Comparison of ENCODE assay signal across 14 cellular contexts in the genomic region with DNA sequence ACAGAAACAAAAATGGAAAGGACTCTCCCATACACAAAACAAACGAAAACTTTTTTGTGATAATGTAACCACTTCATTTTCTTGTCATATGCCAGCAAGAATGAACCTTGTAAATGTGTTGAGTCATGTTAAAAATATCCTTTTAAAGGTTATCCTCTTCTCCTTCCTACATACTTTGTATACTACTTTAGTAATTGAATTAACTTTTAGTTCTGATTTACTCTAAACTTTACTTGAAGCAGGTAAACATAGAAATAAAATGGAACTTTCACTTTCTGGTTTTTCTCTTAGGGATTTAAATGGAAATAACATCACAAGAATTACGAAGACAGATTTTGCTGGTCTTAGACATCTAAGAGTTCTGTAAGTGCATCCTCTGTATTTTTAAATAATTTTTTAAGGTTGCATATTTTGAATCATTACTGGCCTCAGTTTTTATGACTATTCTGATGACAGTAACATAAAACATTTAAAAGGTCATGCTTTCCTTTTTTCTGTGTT. TPM values are rescaled to one million over a fixed set of nuclear protein-coding genes. Genes with fewer than 3 reads are reported as not detected.
DNase-seq lines count a peak whose midpoint lies in the region; ATAC-seq, FAIRE-seq and TF ChIP-seq lines count a peak whose summit lies in the region.
"Had no signal": no experiment of that assay in that cellular context is flagged by ENCODE, and none has a peak within 500 bp of the region (broad histone marks: within the 10 kb centered on the region; RNA-seq: fewer than 3 reads in every experiment).

No MANE protein-coding gene starts in this region.

- peaks cover 15% of the 10 kb centered on the region for H3K4me1 ChIP-seq in RWPE2 (ENCODE audit: insufficient read depth, poor library complexity, severe bottlenecking)
- peaks cover 0 to 14% (median 11%) of the 10 kb centered on the region in 3 donors for H3K4me1 ChIP-seq in pancreas

- intact Hi-C loops in pancreas (cut with DNase I), result no loop called here

- peaks cover 2% of the 10 kb centered on the region for H3K9me3 ChIP-seq in RWPE2 (ENCODE audit: severe bottlenecking)
- H3K9me3 ChIP-seq in pancreas, result no peaks in the 10 kb centered on the region
- H3K9me3 ChIP-seq: heart left ventricle had no signal

- ATAC-seq in RWPE2 (ENCODE audit: low read depth) (no peak), pancreas (no peak), HG02623 (IDR thresholded peaks at IDR 0.05; ENCODE audit: unreplicated experiment) (no peak), HG03025 (IDR thresholded peaks at IDR 0.05; ENCODE audit: low FRiP score, unreplicated experiment) (no peak)
- ATAC-seq: heart left ventricle, Panc1, T-helper 17 cell had no signal

- CTCF ChIA-PET in BJ (lab: Yijun Ruan, JAX), result no interaction called here

- H3K27me3 ChIP-seq in BJ (ENCODE audit: control insufficient read depth, insufficient read depth, low read length), result no peaks in the 10 kb centered on the region
- peaks cover 12% of the 10 kb centered on the region for H3K27me3 ChIP-seq in RWPE2 (ENCODE audit: insufficient read depth, poor library complexity, severe bottlenecking)
- peaks cover 0 to 34% (median 4%) of the 10 kb centered on the region in 4 donors for H3K27me3 ChIP-seq in pancreas

- H3K4me3 ChIP-seq in BJ (ENCODE audit: low read depth, low read length) (peak overlapping the region; percentile 95), RWPE2 (ENCODE audit: severe bottlenecking) (no peak overlapping the region), fibroblast of villous mesenchyme (ENCODE audit: low read depth, low read length) (peak overlapping the region; percentile 5), pancreas (no peak overlapping the region)

- DNase-seq in BJ (ENCODE audit: low read depth) (peak; percentile 28), RWPE2 (ENCODE audit: low spot score) (no peak), fibroblast of villous mesenchyme (ENCODE audit: low read depth) (peak; percentile 14), pancreas (no peak), NCI-H2029 treated with DMSO at 0.1 percent for 48 hours (lab: John Stamatoyannopoulos, UW) (no peak), retina (no peak)
- DNase-seq: activated CD4-positive, alpha-beta T cell treated with anti-CD3 and anti-CD28 coated beads for 4 hours; activated T-cell treated with anti-CD3 and anti-CD28 coated beads, Interleukin-2, amount 50 U/mL, for 48 hours; C1 segment of cervical spinal cord; heart left ventricle; T-helper 17 cell had no signal

- H3K36me3 ChIP-seq in BJ (ENCODE audit: control insufficient read depth, insufficient read depth, low read length) (no peaks in the 10 kb centered on the region), RWPE2 (ENCODE audit: low read depth) (no peaks in the 10 kb centered on the region), pancreas (no peaks in the 10 kb centered on the region)
- H3K36me3 ChIP-seq: heart left ventricle had no signal

- WGBS in pancreas, 2 donors, result 77 to 85% methylated on average over 2 of the region's 2 CpGs

- peak; percentile 32 for FAIRE-seq in pancreas (lab: Jason Lieb, UNC)

- TF ChIP-seq CTCF in BJ (IDR thresholded peaks at IDR 0.05; ENCODE audit: insufficient read depth, low read depth, low read length), result no peak
- no peak for TF ChIP-seq CTCF in RWPE2 (IDR thresholded peaks at IDR 0.05; ENCODE audit: poor library complexity, severe bottlenecking)
- TF ChIP-seq CTCF in fibroblast of villous mesenchyme (IDR thresholded peaks at IDR 0.05; ENCODE audit: insufficient read depth, low read depth, low read length), result no peak
- TF ChIP-seq CTCF in pancreas (IDR thresholded peaks at IDR 0.05), result no peak

- POLR2A ChIA-PET in BJ (lab: Charles Lee), result no interaction called here

- H3K27ac ChIP-seq in RWPE2 (ENCODE audit: poor library complexity, severe bottlenecking), result peak overlapping the region; percentile 10
- no peak overlapping the region for H3K27ac ChIP-seq in pancreas
- H3K27ac ChIP-seq: heart left ventricle had no signal

RNA-seq across cellular contexts. Expression of a gene that starts 4.7 kb away (rescaled TPM):
- 33.2 and 40.9 TPM in 2 replicates for polyA plus RNA-seq in BJ (2011; rRNA removed)
- 82.5 and 85.6 TPM in 2 replicates for polyA minus RNA-seq in BJ (2011; rRNA and poly(A)+ RNA removed)
- total RNA-seq in fibroblast of villous mesenchyme, result 8.4 and 20.7 TPM in 2 replicates
- total RNA-seq in pancreas, result 1 to 10 TPM; 1.1 to 9.1 (median 3.1) TPM
- polyA plus RNA-seq in pancreas, result under 1 TPM; 0.68 to 0.82 TPM
- total RNA-seq: T-helper 17 cell had no signal

Comparison
In these comparisons a context has a peak if more than half of its experiments do, and no peak if none do; other contexts are left out.
1. DNase-seq: peak in BJ (single experiment) and fibroblast of villous mesenchyme (single experiment); none in RWPE2 (single experiment), pancreas (0 of 6), NCI-H2029 treated with DMSO at 0.1 percent for 48 hours (single experiment) and retina (single experiment).
2. H3K4me3 ChIP-seq: peak in BJ (single experiment) and fibroblast of villous mesenchyme (single experiment); none in RWPE2 (single experiment) and pancreas (0 of 4).